ENCODE assay signal across 21 cellular contexts in the genomic region with DNA sequence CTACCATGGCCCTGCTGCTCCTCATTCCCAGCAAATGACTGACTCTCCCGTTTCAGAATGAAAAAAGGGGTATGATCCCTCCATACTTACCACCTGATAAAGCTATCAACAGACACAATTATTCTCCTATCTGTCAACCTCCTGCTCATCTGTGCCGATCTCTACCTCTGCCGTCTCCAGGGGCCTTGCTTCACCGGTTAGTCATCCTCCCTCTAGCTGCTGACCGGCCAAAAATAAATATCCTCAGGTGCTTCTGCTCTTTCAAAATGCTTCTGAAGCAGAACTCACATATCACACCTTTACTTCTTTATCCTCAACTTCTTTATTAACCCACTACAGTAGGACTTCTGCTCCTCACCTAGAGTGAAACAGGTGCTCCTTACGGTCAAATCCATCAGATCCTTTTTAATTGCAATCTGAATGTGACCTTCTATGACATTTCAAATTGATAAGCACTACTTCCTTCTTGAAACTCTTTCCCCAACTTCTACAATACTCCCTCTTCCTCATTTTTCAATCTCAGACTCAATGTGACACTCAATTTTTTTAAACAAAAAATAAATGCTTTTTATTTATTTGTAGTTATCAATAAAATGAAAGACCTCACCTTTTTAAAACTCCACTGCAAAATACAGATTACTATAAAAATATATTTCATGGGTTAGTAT.
A peak's percentile ranks its signal among the peaks of the same experiment; 100 is the strongest.
DNase-seq lines count a peak whose midpoint lies in the region; ATAC-seq, FAIRE-seq and TF ChIP-seq lines count a peak whose summit lies in the region.
"Had no signal": no experiment of that assay in that cellular context is flagged by ENCODE, and none has a peak within 500 bp of the region (broad histone marks: within the 10 kb centered on the region; RNA-seq: fewer than 3 reads in every experiment).

No MANE protein-coding gene starts in this region.

- H3K27ac ChIP-seq in OCI-LY7 (ENCODE audit: low read depth, low read length, poor library complexity, severe bottlenecking): no peak overlapping the region
- H3K27ac ChIP-seq: brain microvascular endothelial cell, coronary artery, hepatocyte, thoracic aorta had no signal

- intact Hi-C loops in CD14-positive monocyte (cut with micrococcal nuclease) (loop anchor here (10.0 kb wide), 1 partner anchor 1035 kb away; no protein-coding TSS in a partner anchor), OCI-LY7 (cut with micrococcal nuclease; ENCODE audit: unreplicated experiment) (loop anchor here (1.0 to 10.0 kb wide), 3 partner anchors 35 to 1035 kb away; a partner anchor contains a TSS)

- no peaks in the 10 kb centered on the region for H3K27me3 Mint-ChIP-seq in CD14-positive monocyte (ENCODE audit: low read depth in 3 of 3)
- H3K27me3 Mint-ChIP-seq in endothelial cell (ENCODE audit: unreplicated experiment): peaks cover 2% of the 10 kb centered on the region
- H3K27me3 Mint-ChIP-seq: CD4-positive, alpha-beta T cell had no signal

- H3K9me3 Mint-ChIP-seq in CD14-positive monocyte (no peaks in the 10 kb centered on the region), endothelial cell (ENCODE audit: unreplicated experiment) (no peaks in the 10 kb centered on the region)
- H3K9me3 Mint-ChIP-seq: CD4-positive, alpha-beta T cell; neural crest cell had no signal

- H2AFZ ChIP-seq in OCI-LY7 (ENCODE audit: low read length): no peak overlapping the region
- H2AFZ ChIP-seq: hepatocyte had no signal

- H3K4me1 ChIP-seq in OCI-LY7 (ENCODE audit: insufficient read depth, low read length, poor library complexity, severe bottlenecking): peaks cover 29% of the 10 kb centered on the region

- H3K9me3 ChIP-seq in OCI-LY7 (ENCODE audit: low read length): no peaks in the 10 kb centered on the region
- H3K9me3 ChIP-seq: thoracic aorta had no signal

- H3K4me1 Mint-ChIP-seq in CD14-positive monocyte (peaks cover 40% of the 10 kb centered on the region), endothelial cell (ENCODE audit: unreplicated experiment) (peaks cover 13% of the 10 kb centered on the region)
- H3K4me1 Mint-ChIP-seq: neural crest cell had no signal

- no peaks in the 10 kb centered on the region for H3K9me2 ChIP-seq in OCI-LY7 (ENCODE audit: insufficient read depth, low read length)

- 0 out of 2 replicates have a peak overlapping the region, but pooled peaks have one; percentile 8 for H3K4me2 ChIP-seq in OCI-LY7 (ENCODE audit: low read length)
- H3K4me2 ChIP-seq: hepatocyte had no signal

- H3K4me3 Mint-ChIP-seq in CD14-positive monocyte: peak overlapping the region in 1 of 2 donors; percentile 70
- peak overlapping the region; percentile 2 for H3K4me3 Mint-ChIP-seq in endothelial cell (ENCODE audit: unreplicated experiment)
- H3K4me3 Mint-ChIP-seq: CD4-positive, alpha-beta T cell; neural crest cell had no signal

- H4K20me1 ChIP-seq in OCI-LY7 (ENCODE audit: insufficient read depth, low read length): peaks cover 4% of the 10 kb centered on the region; the same call in 1 of the 2 replicates

- peak overlapping the region; percentile 52 to 79 (median 61) for H3K27ac Mint-ChIP-seq in CD14-positive monocyte
- no peak overlapping the region for H3K27ac Mint-ChIP-seq in endothelial cell (ENCODE audit: unreplicated experiment)
- H3K27ac Mint-ChIP-seq: CD4-positive, alpha-beta T cell had no signal

- CTCF ChIA-PET in OCI-LY7 (lab: Charles Lee; ENCODE audit: unreplicated experiment): no interaction called here

- FAIRE-seq in GM12892 (lab: Jason Lieb, UNC): peak; percentile 17
- FAIRE-seq: HepG2 had no signal

- H3K79me2 ChIP-seq in OCI-LY7 (ENCODE audit: insufficient read depth, low read depth, low read length): peaks cover 5% of the 10 kb centered on the region; the same call in 1 of the 2 replicates
- H3K79me2 ChIP-seq: hepatocyte had no signal

- TF ChIP-seq CTCF in CD14-positive monocyte (IDR thresholded peaks at IDR 0.05): no peak
- TF ChIP-seq CTCF in OCI-LY7 (conservative IDR thresholded peaks at IDR 0.05; ENCODE audit: low read length): no peak
- TF ChIP-seq CTCF in endothelial cell (IDR thresholded peaks at IDR 0.05; ENCODE audit: unreplicated experiment): no peak

- H3K36me3 ChIP-seq in OCI-LY7 (ENCODE audit: insufficient read depth, low read length): peaks cover 40% of the 10 kb centered on the region
- H3K36me3 ChIP-seq: brain microvascular endothelial cell had no signal

- BruUV-seq in OCI-LY7 (replicated peaks; lab: Mats Ljungman, UMichigan): no TSS peak

- DNase-seq in CD14-positive monocyte (ENCODE audit: low spot score): no peak
- no peak for DNase-seq in GM12892 (ENCODE audit: insufficient read length)
- no peak for DNase-seq in OCI-LY7 (ENCODE audit: low spot score)
- no peak for DNase-seq in endothelial cell (ENCODE audit: low spot score)
- DNase-seq in stimulated activated CD4-positive, alpha-beta T cell treated with anti-CD3 and anti-CD28 coated beads, Interleukin-4, amount 100 ng/mL, for 1 hour: no peak
- no peak for DNase-seq in NCI-H187 (lab: John Stamatoyannopoulos, UW)
- DNase-seq in HT-29 (ENCODE audit: low spot score): no peak
- DNase-seq: activated effector memory CD4-positive, alpha-beta T cell treated with Interleukin-2 at 50 U/mL for 16 hours; brain microvascular endothelial cell; CD4-positive, alpha-beta T cell; left ventricle myocardium superior; NCI-H187 treated with DMSO at 0.1 percent for 48 hours; NCI-H774; stimulated activated naive CD4-positive, alpha-beta T cell had no signal

- H3K36me3 Mint-ChIP-seq in CD14-positive monocyte: peaks cover 4 to 7% of the 10 kb centered on the region in 2 donors
- H3K36me3 Mint-ChIP-seq in endothelial cell (ENCODE audit: low read depth, unreplicated experiment): peaks cover 13% of the 10 kb centered on the region

- TF ChIP-seq POLR2A in GM12892 (IDR thresholded peaks at IDR 0.05; ENCODE audit: low read depth, low read length): no peak

- no peak overlapping the region for H3K4me3 ChIP-seq in OCI-LY7 (ENCODE audit: low read depth, low read length, poor library complexity, severe bottlenecking)
- H3K4me3 ChIP-seq: coronary artery, hepatocyte, thoracic aorta had no signal

- ATAC-seq in GM18502 (IDR thresholded peaks at IDR 0.05; ENCODE audit: poor library complexity, unreplicated experiment): no peak
- ATAC-seq: HCT116, HepG2, left ventricle myocardium superior had no signal

- POLR2A ChIA-PET in OCI-LY7 (lab: Charles Lee): interaction anchor here (0.5 to 1.0 kb wide), 3 partner anchors 9 to 19 kb away, joined by 3 to 6 read pairs (median 3); no protein-coding TSS in a partner anchor
